Comparison of ENCODE assay signal across 19 cellular contexts in the genomic region with DNA sequence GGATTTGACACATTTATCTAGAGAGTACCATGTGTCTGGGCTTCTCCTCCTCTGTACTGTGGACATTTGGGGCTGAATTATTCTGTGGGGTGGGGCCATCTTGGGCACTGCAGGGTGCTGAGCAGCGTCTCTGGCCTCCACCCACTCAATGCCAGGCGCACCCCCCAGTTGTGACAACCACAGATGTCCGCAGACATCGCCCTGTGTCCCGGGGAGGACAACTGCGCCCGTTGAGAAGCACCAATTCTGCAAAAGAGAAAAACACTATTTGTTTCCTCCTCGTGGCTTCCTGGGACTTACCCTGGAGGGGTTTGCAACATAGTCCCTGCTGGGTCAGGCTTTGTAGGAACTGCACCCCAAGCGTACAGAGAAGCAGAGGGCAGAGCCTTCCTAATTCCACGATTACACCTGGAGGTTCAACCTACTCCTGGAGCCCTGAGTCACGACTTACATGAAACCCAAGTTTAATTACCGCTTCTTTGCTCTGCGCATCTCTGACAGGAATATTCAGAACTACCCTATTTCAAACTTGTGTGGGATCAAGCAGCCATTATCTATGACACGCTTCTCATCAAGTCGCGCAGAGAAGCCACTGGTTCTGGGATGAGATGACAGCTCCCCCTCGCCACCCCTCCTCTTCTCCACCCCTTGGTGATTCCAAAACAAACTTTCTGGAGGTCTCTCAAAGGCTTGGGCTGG.
A peak's percentile ranks its signal among the peaks of the same experiment; 100 is the strongest.
DNase-seq lines count a peak whose midpoint lies in the region; ATAC-seq lines count a peak whose summit lies in the region.
"Had no signal": no experiment of that assay in that cellular context is flagged by ENCODE, and none has a peak within 500 bp of the region (broad histone marks: within the 10 kb centered on the region; RNA-seq: fewer than 3 reads in every experiment).

No MANE protein-coding gene starts in this region.

- DNase-seq in GF-D8 (lab: John Stamatoyannopoulos, UW) = peak; percentile 25
- peak; percentile 36 for DNase-seq in medulla oblongata (ENCODE audit: extremely low spot score)
- peak in 5 of 49 donors; percentile 2 to 38 (median 31) for DNase-seq in substantia nigra (lab: John Stamatoyannopoulos, UW)
- DNase-seq in DMS79 treated with DMSO at 0.1 percent for 48 hours (lab: John Stamatoyannopoulos, UW) = no peak
- DNase-seq in DMS53 treated with DMSO at 0.1 percent for 48 hours (lab: John Stamatoyannopoulos, UW; ENCODE audit: unreplicated experiment) = no peak
- DNase-seq: Calu3; CD8-positive, alpha-beta T cell; GM23248; H9; HFFc6; IMR-90; NCI-H1105 treated with DMSO at 0.1 percent for 48 hours; NCI-H2081; NCI-H446; NCI-H526 treated with DMSO at 0.1 percent for 48 hours; Right ventricle myocardium superior had no signal

- ATAC-seq in HG02870 (IDR thresholded peaks at IDR 0.05; ENCODE audit: unreplicated experiment) = no peak
- ATAC-seq: CD8-positive, alpha-beta T cell had no signal

- H3K27ac ChIP-seq in angular gyrus (ENCODE audit: low read depth, low read length) (peak overlapping the region; percentile 52), substantia nigra (ENCODE audit: low read depth, low read length, poor library complexity, severe bottlenecking) (peak overlapping the region; percentile 72)
- H3K27ac ChIP-seq: GM23248, KMS-11 had no signal

Comparison
In these comparisons a context has a peak if more than half of its experiments do, and no peak if none do; other contexts are left out.
1. DNase-seq: peak in GF-D8 (single experiment) and medulla oblongata (single experiment); none in DMS79 treated with DMSO at 0.1 percent for 48 hours (single experiment) and DMS53 treated with DMSO at 0.1 percent for 48 hours (single experiment).